In genomic region chr2:106039634-106040033, GRCh38 we compare ENCODE assay signal across 15 cellular contexts.
DNase-seq lines count a peak whose midpoint lies in the region; TF ChIP-seq lines count a peak whose summit lies in the region.
"Had no signal": no experiment of that assay in that cellular context is flagged by ENCODE, and none has a peak within 500 bp of the region (broad histone marks: within the 10 kb centered on the region; RNA-seq: fewer than 3 reads in every experiment).

No MANE protein-coding gene starts in this region.

- POLR2A ChIA-PET in PC-9 (lab: Charles Lee; ENCODE audit: unreplicated experiment): no interaction called here

- H3K9me3 ChIP-seq in PC-9 (ENCODE audit: insufficient read depth, low read depth): no peaks in the 10 kb centered on the region
- H3K9me3 ChIP-seq: A549, BE2C, HAP-1 had no signal

- no peaks in the 10 kb centered on the region for H4K20me1 ChIP-seq in PC-9 (ENCODE audit: insufficient read depth)

- H3K27me3 ChIP-seq in PC-9 (ENCODE audit: insufficient read depth, low read depth): peaks cover 28% of the 10 kb centered on the region
- H3K27me3 ChIP-seq: BE2C had no signal

- DNase-seq in globus pallidus (ENCODE audit: low spot score) (peak; percentile 17), midbrain (lab: John Stamatoyannopoulos, UW) (peak; percentile 2), superior temporal gyrus (ENCODE audit: extremely low spot score) (peak; percentile 20), PC-9 (no peak), COLO829 (ENCODE audit: low spot score) (no peak), NCI-H146 (lab: John Stamatoyannopoulos, UW) (no peak)
- no peak for DNase-seq in stimulated activated CD4-positive, alpha-beta T cell treated with anti-CD3 and anti-CD28 coated beads, Interleukin-4, amount 100 ng/mL, for 24 hours
- DNase-seq: BE2C; CD4-positive, alpha-beta memory T cell; COR-L47; DND-41; GDM1 had no signal

- CTCF ChIA-PET in PC-9 (lab: Charles Lee): no interaction called here

- no TSS peak for BruUV-seq in PC-9 (replicated peaks; lab: Mats Ljungman, UMichigan)

- no peaks in the 10 kb centered on the region for H3K4me1 ChIP-seq in PC-9 (replicated peaks; ENCODE audit: insufficient read depth)
- H3K4me1 ChIP-seq: BE2C, HAP-1 had no signal

- intact Hi-C loops in PC-9 (cut with micrococcal nuclease; ENCODE audit: unreplicated experiment): no loop called here

- no peaks in the 10 kb centered on the region for H3K79me2 ChIP-seq in PC-9 (ENCODE audit: low read depth)

- no peaks in the 10 kb centered on the region for H3K36me3 ChIP-seq in PC-9 (ENCODE audit: low read depth)
- H3K36me3 ChIP-seq: BE2C, HAP-1 had no signal

- H2AFZ ChIP-seq in PC-9: no peak overlapping the region

- no peak overlapping the region for H3K27ac ChIP-seq in PC-9
- H3K27ac ChIP-seq: A549, C4-2B had no signal

- H3K4me3 ChIP-seq in PC-9: no peak overlapping the region
- H3K4me3 ChIP-seq: A549, HAP-1 had no signal

- TF ChIP-seq CTCF in PC-9 (conservative IDR thresholded peaks at IDR 0.05): no peak

- no peak overlapping the region for H3K4me2 ChIP-seq in PC-9
- H3K4me2 ChIP-seq: A549 had no signal

- H3F3A ChIP-seq in PC-9 (ENCODE audit: insufficient read depth, low read depth): no peaks in the 10 kb centered on the region

- H3K9me2 ChIP-seq in PC-9 (ENCODE audit: insufficient read depth): no peaks in the 10 kb centered on the region

Comparison
In these comparisons a context has a peak if more than half of its experiments do, and no peak if none do; other contexts are left out.
1. DNase-seq: peak in globus pallidus (single experiment), midbrain (single experiment) and superior temporal gyrus (single experiment); none in stimulated activated CD4-positive, alpha-beta T cell treated with anti-CD3 and anti-CD28 coated beads, Interleukin-4, amount 100 ng/mL, for 24 hours (single experiment), PC-9 (0 of 2), COLO829 (single experiment) and NCI-H146 (single experiment).